12 cellular contexts compared by ENCODE assay signal in genomic region chr3:18153571-18154173, GRCh38.
DNase-seq lines count a peak whose midpoint lies in the region; ATAC-seq and TF ChIP-seq lines count a peak whose summit lies in the region.
"Had no signal": no experiment of that assay in that cellular context is flagged by ENCODE, and none has a peak within 500 bp of the region (broad histone marks: within the 10 kb centered on the region; RNA-seq: fewer than 3 reads in every experiment).

No MANE protein-coding gene starts in this region.

- no peaks in the 10 kb centered on the region for H3K9me3 ChIP-seq in MG63
- H3K9me3 ChIP-seq in mucosa of descending colon: no peaks in the 10 kb centered on the region

- no peaks in the 10 kb centered on the region for H3K36me3 Mint-ChIP-seq in activated T-cell treated with anti-CD3 and anti-CD28 coated beads, Interleukin-2, amount 50 U/mL, for 24 hours (ENCODE audit: low read depth)

- H3K4me3 ChIP-seq in MG63: no peak overlapping the region
- no peak overlapping the region for H3K4me3 ChIP-seq in mucosa of descending colon

- ATAC-seq in mucosa of descending colon: peak; percentile 91

- DNase-seq in EH (ENCODE audit: low read depth) (peak; percentile 65), MG63 (peak; percentile 5), brain pericyte (ENCODE audit: low read depth, low spot score) (peak; percentile 57), mucosa of descending colon (no peak), NCI-H128 (lab: John Stamatoyannopoulos, UW; ENCODE audit: unreplicated experiment) (no peak), substantia nigra (lab: John Stamatoyannopoulos, UW) (no peak), UCSD-AML1 (lab: John Stamatoyannopoulos, UW; ENCODE audit: unreplicated experiment) (no peak)
- no peak for DNase-seq in activated T-cell treated with anti-CD3 and anti-CD28 coated beads, Interleukin-2, amount 50 U/mL, for 24 hours
- DNase-seq: activated T-cell treated with anti-CD3 and anti-CD28 coated beads for 4 hours; effector CD8-positive, alpha-beta T cell; KBM-7; stimulated activated CD4-positive, alpha-beta T cell treated with anti-CD3 and anti-CD28 coated beads, Interleukin-4, amount 100 ng/mL, for 4 hours had no signal

- no peaks in the 10 kb centered on the region for H3K27me3 ChIP-seq in MG63

- H3K4me1 Mint-ChIP-seq in activated T-cell treated with anti-CD3 and anti-CD28 coated beads, Interleukin-2, amount 50 U/mL, for 24 hours (ENCODE audit: low read depth): no peaks in the 10 kb centered on the region

- intact Hi-C loops in mucosa of descending colon (cut with DNase I, micrococcal nuclease): no loop called here

- H3K36me3 ChIP-seq in MG63 (no peaks in the 10 kb centered on the region), mucosa of descending colon (ENCODE audit: low read depth) (no peaks in the 10 kb centered on the region)

- no peak overlapping the region for H3K4me3 Mint-ChIP-seq in activated T-cell treated with anti-CD3 and anti-CD28 coated beads, Interleukin-2, amount 50 U/mL, for 24 hours

- TF ChIP-seq CTCF in mucosa of descending colon (IDR thresholded peaks at IDR 0.05): no peak

- H3K9me3 Mint-ChIP-seq in activated T-cell treated with anti-CD3 and anti-CD28 coated beads, Interleukin-2, amount 50 U/mL, for 24 hours: no peaks in the 10 kb centered on the region

- H3K27ac Mint-ChIP-seq in activated T-cell treated with anti-CD3 and anti-CD28 coated beads, Interleukin-2, amount 50 U/mL, for 24 hours: no peak overlapping the region

- peaks cover 5% of the 10 kb centered on the region for H3K27me3 Mint-ChIP-seq in activated T-cell treated with anti-CD3 and anti-CD28 coated beads, Interleukin-2, amount 50 U/mL, for 24 hours

- no peak overlapping the region for H3K27ac ChIP-seq in substantia nigra (ENCODE audit: low read depth, low read length, poor library complexity, severe bottlenecking)

- no peaks in the 10 kb centered on the region for H3K4me1 ChIP-seq in mucosa of descending colon (ENCODE audit: low read depth)

Comparison
In these comparisons a context has a peak if more than half of its experiments do, and no peak if none do; other contexts are left out.
1. DNase-seq: peak in EH (single experiment), MG63 (single experiment) and brain pericyte (single experiment); none in mucosa of descending colon (0 of 3), NCI-H128 (single experiment), activated T-cell treated with anti-CD3 and anti-CD28 coated beads, Interleukin-2, amount 50 U/mL, for 24 hours (single experiment), substantia nigra (0 of 49) and UCSD-AML1 (single experiment).